ENCODE assay signal across 1 cellular context in the genomic region with DNA sequence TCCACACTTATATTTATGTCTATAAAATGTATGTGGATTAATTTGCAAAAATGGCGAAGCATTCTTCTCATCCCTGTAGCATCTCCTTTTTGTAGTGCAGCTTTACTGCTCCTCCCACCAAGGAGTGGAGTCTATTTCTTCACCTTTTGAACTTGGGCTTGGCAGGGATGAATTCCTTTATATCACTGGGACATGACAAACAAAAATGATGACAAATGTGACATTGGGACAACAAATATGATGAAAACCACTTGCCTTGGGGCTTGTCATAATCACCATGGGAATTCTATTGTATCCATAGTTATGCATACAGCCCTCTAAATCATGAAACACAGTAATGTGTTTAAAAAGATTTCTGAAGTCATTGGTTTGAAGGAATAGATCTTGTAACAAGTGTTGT.
TF ChIP-seq lines count a peak whose summit lies in the region.

No MANE protein-coding gene starts in this region.

TF ChIP-seq in IMR-90, 13 proteins besides CTCF, POLR2A, EP300 and RAD21 (continued from another document):
- TF ChIP-seq, protein P1, sequence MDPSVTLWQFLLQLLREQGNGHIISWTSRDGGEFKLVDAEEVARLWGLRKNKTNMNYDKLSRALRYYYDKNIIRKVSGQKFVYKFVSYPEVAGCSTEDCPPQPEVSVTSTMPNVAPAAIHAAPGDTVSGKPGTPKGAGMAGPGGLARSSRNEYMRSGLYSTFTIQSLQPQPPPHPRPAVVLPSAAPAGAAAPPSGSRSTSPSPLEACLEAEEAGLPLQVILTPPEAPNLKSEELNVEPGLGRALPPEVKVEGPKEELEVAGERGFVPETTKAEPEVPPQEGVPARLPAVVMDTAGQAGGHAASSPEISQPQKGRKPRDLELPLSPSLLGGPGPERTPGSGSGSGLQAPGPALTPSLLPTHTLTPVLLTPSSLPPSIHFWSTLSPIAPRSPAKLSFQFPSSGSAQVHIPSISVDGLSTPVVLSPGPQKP (IDR thresholded peaks at IDR 0.05; ENCODE audit: borderline replicate concordance, low read depth, low read length) = no peak
- TF ChIP-seq CHD1 (IDR thresholded peaks at IDR 0.05; ENCODE audit: low read depth, low read length) = no peak
- TF ChIP-seq RFX5 (IDR thresholded peaks at IDR 0.05; ENCODE audit: low read depth, low read length) = no peak
- no peak for TF ChIP-seq CEBPB (IDR thresholded peaks at IDR 0.05; ENCODE audit: low read depth, low read length)
- TF ChIP-seq MAZ (IDR thresholded peaks at IDR 0.05; ENCODE audit: borderline replicate concordance, low read depth, low read length) = no peak
- TF ChIP-seq SMC3 (IDR thresholded peaks at IDR 0.05; ENCODE audit: low read depth, low read length) = no peak
- TF ChIP-seq MXI1 (IDR thresholded peaks at IDR 0.05; ENCODE audit: borderline replicate concordance, low read depth, low read length) = no peak
- no peak for TF ChIP-seq NFE2L2 (IDR thresholded peaks at IDR 0.05; ENCODE audit: low read depth, low read length)
- TF ChIP-seq, protein P2, sequence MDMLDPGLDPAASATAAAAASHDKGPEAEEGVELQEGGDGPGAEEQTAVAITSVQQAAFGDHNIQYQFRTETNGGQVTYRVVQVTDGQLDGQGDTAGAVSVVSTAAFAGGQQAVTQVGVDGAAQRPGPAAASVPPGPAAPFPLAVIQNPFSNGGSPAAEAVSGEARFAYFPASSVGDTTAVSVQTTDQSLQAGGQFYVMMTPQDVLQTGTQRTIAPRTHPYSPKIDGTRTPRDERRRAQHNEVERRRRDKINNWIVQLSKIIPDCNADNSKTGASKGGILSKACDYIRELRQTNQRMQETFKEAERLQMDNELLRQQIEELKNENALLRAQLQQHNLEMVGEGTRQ (IDR thresholded peaks at IDR 0.05; ENCODE audit: low read depth, low read length) = no peak
- no peak for TF ChIP-seq RCOR1 (IDR thresholded peaks at IDR 0.05; ENCODE audit: insufficient replicate concordance, low read length)
- no peak for TF ChIP-seq BHLHE40 (IDR thresholded peaks at IDR 0.05; ENCODE audit: low read depth, low read length)
